ENCODE assay signal across 12 cellular contexts in the genomic region with DNA sequence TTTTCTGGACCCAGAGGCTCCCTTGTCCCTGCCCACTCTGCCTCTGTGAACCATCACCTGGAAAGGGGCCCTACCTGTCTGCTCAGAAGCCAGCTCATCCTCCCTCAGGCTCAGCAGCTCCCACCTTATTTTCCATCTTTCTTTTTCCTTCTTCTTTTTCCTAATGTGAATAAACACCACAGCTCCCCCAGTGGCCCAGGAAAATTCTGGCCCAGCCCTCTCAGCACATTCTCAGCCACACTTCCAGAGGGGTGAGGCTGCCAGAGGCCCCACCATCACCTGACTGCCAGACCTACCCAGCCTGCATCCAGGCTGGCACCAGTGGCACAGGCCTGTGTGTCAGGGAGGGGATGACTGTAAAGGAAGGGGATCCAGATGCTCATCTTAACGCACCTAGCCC. TPM values are rescaled to one million over a fixed set of nuclear protein-coding genes. Genes with fewer than 3 reads are reported as not detected.
DNase-seq lines count a peak whose midpoint lies in the region; ATAC-seq, FAIRE-seq and TF ChIP-seq lines count a peak whose summit lies in the region.
"Had no signal": no experiment of that assay in that cellular context is flagged by ENCODE, and none has a peak within 500 bp of the region (broad histone marks: within the 10 kb centered on the region; RNA-seq: fewer than 3 reads in every experiment).

No MANE protein-coding gene starts in this region.

- H2BK5ac ChIP-seq in H1 (ENCODE audit: low read depth, low read length), result peak overlapping the region; percentile 81

- H2AFZ ChIP-seq in Loucy (ENCODE audit: low read length) (no peak overlapping the region), H1 (ENCODE audit: low read length) (no peak overlapping the region), neural progenitor cell (replicated peaks) (no peak overlapping the region)

- H3K4me3 Mint-ChIP-seq in neural progenitor cell, result no peak overlapping the region
- no peak overlapping the region for H3K4me3 Mint-ChIP-seq in activated CD4-positive, alpha-beta memory T cell treated with anti-CD3 and anti-CD28 coated beads for 36 hours

- peak overlapping the region; percentile 7; the same call in 1 of the 2 replicates for H4K8ac ChIP-seq in H1 (ENCODE audit: extremely low read depth, insufficient read depth, low read length)

- H3F3A ChIP-seq in Loucy (ENCODE audit: low read depth) (no peaks in the 10 kb centered on the region), neural progenitor cell (ENCODE audit: low read depth) (no peaks in the 10 kb centered on the region)

- H3K4me1 ChIP-seq in Loucy (ENCODE audit: insufficient read depth, low read length, poor library complexity, severe bottlenecking), result peaks cover 11% of the 10 kb centered on the region
- peaks cover 0 to 3% (median 1%) of the 10 kb centered on the region in 4 experiments; a peak in 3 of 7 replicates for H3K4me1 ChIP-seq in H1 (replicated peaks in 1 of 4; ENCODE audit: control insufficient read depth in 3 of 4, insufficient read depth in 4 of 4, low read length in 3 of 4)
- H3K4me1 ChIP-seq in neural progenitor cell, result peaks cover 4% of the 10 kb centered on the region
- H3K4me1 ChIP-seq: right atrium auricular region, suprapubic skin had no signal

- H3K4ac ChIP-seq in H1 (replicated peaks; ENCODE audit: insufficient read length, low read depth, low read length), result peak overlapping the region; percentile 61

- no peak for TF ChIP-seq POLR2A in H1 (IDR thresholded peaks at IDR 0.05; ENCODE audit: control extremely low read depth in 1 of 2, low read depth in 2 of 2, low read length in 2 of 2)

- H3K9me2 ChIP-seq in Loucy (replicated peaks; ENCODE audit: low read depth, low read length), result no peaks in the 10 kb centered on the region

- peak; percentile 34 to 50; a peak in 3 of 4 replicates for TF ChIP-seq RAD21 in H1 (IDR thresholded peaks at IDR 0.05 in 1 of 2, conservative IDR thresholded peaks at IDR 0.05 in 1 of 2; ENCODE audit: low read depth in 2 of 2, low read length in 2 of 2)

- 85% methylated on average over 1 of the region's 1 CpG; no CpG with 5 or more reads in 1 of the 2 experiments for WGBS in H1 (ENCODE audit: extremely low coverage in 1 of 2, insufficient coverage in 1 of 2, insufficient read length in 1 of 2, insufficient replicate concordance in 2 of 2, low coverage in 1 of 2, low lambda C conversion rate in 2 of 2, missing lambda C conversion rate in 1 of 2), 2 experiments

- H3K23ac ChIP-seq in H1 (ENCODE audit: insufficient read length), result no peak overlapping the region

- H3K23me2 ChIP-seq in H1 (ENCODE audit: low read depth, low read length), result no peaks in the 10 kb centered on the region

- H3K27me3 ChIP-seq in Loucy (ENCODE audit: insufficient read depth, low read length, poor library complexity, severe bottlenecking) (no peaks in the 10 kb centered on the region), H1 (replicated peaks in 1 of 4; ENCODE audit: control insufficient read depth in 3 of 4, extremely low read depth in 1 of 4, insufficient read depth in 3 of 4, low read length in 3 of 4) (no peaks in the 10 kb centered on the region), neural progenitor cell (no peaks in the 10 kb centered on the region)
- H3K27me3 ChIP-seq: right atrium auricular region, suprapubic skin had no signal

- no peak overlapping the region for H4K5ac ChIP-seq in H1 (ENCODE audit: insufficient read length, low read depth, low read length)

- peak; percentile 25 for TF ChIP-seq CTCF in Loucy (conservative IDR thresholded peaks at IDR 0.05; ENCODE audit: low read length)
- peak; percentile 38 to 50 (median 48) for TF ChIP-seq CTCF in H1 (IDR thresholded peaks at IDR 0.05; ENCODE audit: control extremely low read depth in 1 of 3, insufficient read depth in 1 of 3, low read depth in 1 of 3, low read length in 3 of 3)
- TF ChIP-seq CTCF in neural progenitor cell (IDR thresholded peaks at IDR 0.05), result peak; percentile 40

- in situ Hi-C loops in G401 (cut with HindIII; ENCODE audit: low sequenced_read_pairs), result no loop called here

- H3K9me3 ChIP-seq in Loucy (ENCODE audit: insufficient read depth, low read depth, low read length) (no peaks in the 10 kb centered on the region), H1 (ENCODE audit: insufficient read depth in 2 of 2, low read depth in 1 of 2, low read length in 1 of 2) (no peaks in the 10 kb centered on the region), neural progenitor cell (ENCODE audit: low read depth) (no peaks in the 10 kb centered on the region)
- H3K9me3 ChIP-seq: right atrium auricular region, suprapubic skin had no signal

- POLR2A ChIA-PET in H1 (lab: Charles Lee; ENCODE audit: partially characterized antibody), result interaction anchor here (1.2 to 52.7 kb wide), 6 partner anchors 0 to 50 kb away, joined by 3 to 1523 read pairs (median 6); partner anchors contain the start of genes AP1G2, THTPA and ZFHX2
- POLR2A ChIA-PET in activated CD4-positive, alpha-beta memory T cell treated with anti-CD3 and anti-CD28 coated beads for 36 hours (lab: Charles Lee), result no interaction called here

- H3K36me3 Mint-ChIP-seq in neural progenitor cell, result peaks cover 25% of the 10 kb centered on the region
- no peaks in the 10 kb centered on the region for H3K36me3 Mint-ChIP-seq in activated CD4-positive, alpha-beta memory T cell treated with anti-CD3 and anti-CD28 coated beads for 36 hours

- H3K36me3 ChIP-seq in Loucy (ENCODE audit: insufficient read depth, low read length), result no peaks in the 10 kb centered on the region
- peaks cover 2 to 49% (median 34%) of the 10 kb centered on the region in 4 experiments; a peak in 7 of 8 replicates for H3K36me3 ChIP-seq in H1 (ENCODE audit: control insufficient read depth in 2 of 4, insufficient read depth in 4 of 4, low read length in 3 of 4)
- no peaks in the 10 kb centered on the region for H3K36me3 ChIP-seq in neural progenitor cell
- H3K36me3 ChIP-seq: right atrium auricular region had no signal

- TF ChIP-seq EP300 in H1 (IDR thresholded peaks at IDR 0.05; ENCODE audit: borderline replicate concordance in 1 of 2, low read depth in 2 of 2, low read length in 2 of 2), result no peak

- 0 out of 2 replicates have a peak overlapping the region, but pooled peaks have one; percentile 72 for H2BK15ac ChIP-seq in H1 (ENCODE audit: low read length)

- CTCF ChIA-PET in H1 (lab: Charles Lee; ENCODE audit: partially characterized antibody), result interaction anchor here (0.9 to 70.5 kb wide), 13 partner anchors 10 to 104 kb away, joined by 3 to 2092 read pairs (median 6); partner anchors contain the start of genes AP1G2, NGDN, THTPA and ZFHX2
- CTCF ChIA-PET in activated CD4-positive, alpha-beta memory T cell treated with anti-CD3 and anti-CD28 coated beads for 36 hours (lab: Charles Lee), result interaction anchor here (0.6 to 2.1 kb wide), 3 partner anchors 10 to 32 kb away, joined by 3 to 14 read pairs (median 3); no protein-coding TSS in a partner anchor

- no peaks in the 10 kb centered on the region for H3K79me1 ChIP-seq in H1 (ENCODE audit: low read depth, low read length)

- no peak overlapping the region for H3K27ac ChIP-seq in H1 (ENCODE audit: low read depth, low read length)
- no peak overlapping the region for H3K27ac ChIP-seq in neural progenitor cell
- H3K27ac ChIP-seq: right atrium auricular region, suprapubic skin had no signal

- 0 out of 2 replicates have a peak overlapping the region, but pooled peaks have one; percentile 95 for H2BK12ac ChIP-seq in H1 (ENCODE audit: low read depth, low read length)

- H4K91ac ChIP-seq in H1 (replicated peaks; ENCODE audit: insufficient read length, low read length), result peak overlapping the region; percentile 41

- H3K79me2 ChIP-seq in Loucy (ENCODE audit: insufficient read depth, low read length), result no peaks in the 10 kb centered on the region
- H3K79me2 ChIP-seq in H1 (ENCODE audit: control insufficient read depth in 1 of 2, insufficient read depth in 2 of 2, low read length in 2 of 2), result no peaks in the 10 kb centered on the region
- no peaks in the 10 kb centered on the region for H3K79me2 ChIP-seq in neural progenitor cell (ENCODE audit: low read depth)

- intact Hi-C loops in activated CD4-positive, alpha-beta memory T cell treated with anti-CD3 and anti-CD28 coated beads for 36 hours (cut with micrococcal nuclease), result no loop called here

- H3K4me1 Mint-ChIP-seq in neural progenitor cell, result peaks cover 8% of the 10 kb centered on the region
- H3K4me1 Mint-ChIP-seq in activated CD4-positive, alpha-beta memory T cell treated with anti-CD3 and anti-CD28 coated beads for 36 hours (ENCODE audit: low read depth), result no peaks in the 10 kb centered on the region

- ATAC-seq in HG02763 (IDR thresholded peaks at IDR 0.05; ENCODE audit: unreplicated experiment), result no peak

- no peak overlapping the region for H2AK5ac ChIP-seq in H1 (ENCODE audit: low read depth, low read length)

- peak; percentile 78 for DNase-seq in G401 (ENCODE audit: low spot score)
- DNase-seq in H1 (ENCODE audit: low read depth in 1 of 2, low spot score in 2 of 2), result no peak
- DNase-seq in neural progenitor cell (ENCODE audit: low spot score), result peak; percentile 28
- no peak for DNase-seq in stimulated activated CD4-positive, alpha-beta T cell treated with anti-CD3 and anti-CD28 coated beads, Interleukin-15, amount 100 ng/mL, for 24 hours
- no peak for DNase-seq in activated CD4-positive, alpha-beta memory T cell treated with anti-CD3 and anti-CD28 coated beads for 36 hours
- DNase-seq in stimulated activated CD4-positive, alpha-beta T cell treated with anti-CD3 and anti-CD28 coated beads, Interleukin-12 subunit alpha, Interleukin-12 subunit beta, amount 100 ng/mL, for 4 hours, result no peak
- DNase-seq: NCI-H510A treated with DMSO at 0.1 percent for 48 hours, Right ventricle myocardium superior had no signal

- peaks cover 12% of the 10 kb centered on the region for H3K27me3 Mint-ChIP-seq in neural progenitor cell (ENCODE audit: insufficient read depth, low read depth)
- H3K27me3 Mint-ChIP-seq in activated CD4-positive, alpha-beta memory T cell treated with anti-CD3 and anti-CD28 coated beads for 36 hours, result no peaks in the 10 kb centered on the region

- no peak overlapping the region for H3K14ac ChIP-seq in H1 (ENCODE audit: insufficient read length)

- H3K27ac Mint-ChIP-seq in neural progenitor cell, result peak overlapping the region; percentile 42
- no peak overlapping the region for H3K27ac Mint-ChIP-seq in activated CD4-positive, alpha-beta memory T cell treated with anti-CD3 and anti-CD28 coated beads for 36 hours

- FAIRE-seq in H1 (lab: Jason Lieb, UNC), result no peak

- H4K20me1 ChIP-seq in Loucy (ENCODE audit: insufficient read depth, low read length, poor library complexity, severe bottlenecking) (no peaks in the 10 kb centered on the region), H1 (replicated peaks in 1 of 2; ENCODE audit: control insufficient read depth in 1 of 2, insufficient read depth in 2 of 2, low read length in 2 of 2) (peaks cover 0 to 3% of the 10 kb centered on the region in 2 experiments), neural progenitor cell (ENCODE audit: low read depth) (no peaks in the 10 kb centered on the region)

- peak overlapping the region; percentile 71; the same call in 1 of the 2 replicates for H3K18ac ChIP-seq in H1 (ENCODE audit: extremely low read depth, low read length)

- no peaks in the 10 kb centered on the region for H3K9me3 Mint-ChIP-seq in neural progenitor cell
- H3K9me3 Mint-ChIP-seq in activated CD4-positive, alpha-beta memory T cell treated with anti-CD3 and anti-CD28 coated beads for 36 hours, result no peaks in the 10 kb centered on the region

- H3K4me3 ChIP-seq in Loucy (ENCODE audit: low read length, poor library complexity, severe bottlenecking) (no peak overlapping the region), H1 (ENCODE audit: extremely low read depth in 1 of 4, insufficient read depth in 2 of 4, low read depth in 3 of 4, low read length in 4 of 4) (no peak overlapping the region), neural progenitor cell (no peak overlapping the region)
- H3K4me3 ChIP-seq: right atrium auricular region, suprapubic skin had no signal

- no peak overlapping the region for H3K56ac ChIP-seq in H1 (replicated peaks; ENCODE audit: insufficient read length, low read depth, low read length)

- no peak overlapping the region for H3K4me2 ChIP-seq in Loucy (ENCODE audit: low read depth, low read length, poor library complexity, severe bottlenecking)
- no peak overlapping the region for H3K4me2 ChIP-seq in H1 (ENCODE audit: insufficient read depth in 1 of 2, low read depth in 2 of 2, low read length in 2 of 2)
- no peak overlapping the region for H3K4me2 ChIP-seq in neural progenitor cell

- H2BK120ac ChIP-seq in H1 (replicated peaks; ENCODE audit: low read depth, low read length), result no peak overlapping the region

- no peak overlapping the region for H2BK20ac ChIP-seq in H1 (ENCODE audit: low read length)

- H3K9ac ChIP-seq in Loucy (ENCODE audit: low read depth, low read length, poor library complexity, severe bottlenecking) (no peak overlapping the region), H1 (replicated peaks in 1 of 4; ENCODE audit: extremely low read depth in 1 of 4, low read depth in 3 of 4, low read length in 3 of 4) (no peak overlapping the region; a peak in 2 of 7 replicates), neural progenitor cell (no peak overlapping the region)

RNA-seq across cellular contexts. Expression of gene ZFHX2, which starts 23.0 kb away (rescaled TPM):
- total RNA-seq in G401 (2014; rRNA removed; shearing (Covaris generic)), result under 0.01 and 0.03 TPM in 2 replicates
- total RNA-seq in H1 (2021; fragmentation: NEBNext Ultra II Directional; extraction: Animal tissue kit (Norgen Biotek cat#: 25700)), result 27.0 and 28.6 TPM in 2 replicates
- 2.7 and 3.7 TPM in 2 replicates for polyA plus RNA-seq in H1 (2011; rRNA removed)
- 1.7 TPM for polyA plus RNA-seq in H1 (2011; cell fraction: cytosol; rRNA removed)
- polyA plus RNA-seq in H1 (2011; cell fraction: nucleus; rRNA removed), result 7.3 TPM
- polyA plus RNA-seq in H1 (2012, experiment 1 of 2), result 14.7 to 22.4 TPM (median 19.8 TPM) in 4 replicates
- polyA plus RNA-seq in H1 (2012, experiment 2 of 2), result 7.9 TPM
- 13.2 TPM for polyA plus RNA-seq in H1 (2013, experiment 1 of 2)
- polyA plus RNA-seq in H1 (2013, experiment 2 of 2), result 12.1 TPM
- polyA minus RNA-seq in H1 (2011; rRNA and poly(A)+ RNA removed), result 6.0 and 8.5 TPM in 2 replicates
- 15.5 TPM for polyA minus RNA-seq in H1 (2011; cell fraction: cytosol; rRNA and poly(A)+ RNA removed)
- 13.7 TPM for polyA minus RNA-seq in H1 (2011; cell fraction: nucleus; rRNA and poly(A)+ RNA removed)
- total RNA-seq in neural progenitor cell (ENCODE audit: low replicate concordance), result 0.90 and 2.2 TPM in 2 replicates
- total RNA-seq in activated CD4-positive, alpha-beta memory T cell treated with anti-CD3 and anti-CD28 coated beads for 36 hours, result 1 to 10 TPM; 1.2 to 1.4 TPM

RNA-seq across cellular contexts. Expression of gene THTPA, which starts 27.5 kb away (rescaled TPM):
- total RNA-seq in G401 (2014; rRNA removed; shearing (Covaris generic)), result 12.9 and 22.2 TPM in 2 replicates
- total RNA-seq in H1 (2021; fragmentation: NEBNext Ultra II Directional; extraction: Animal tissue kit (Norgen Biotek cat#: 25700)), result 14.8 and 16.6 TPM in 2 replicates
- polyA plus RNA-seq in H1 (2011; rRNA removed), result 19.0 and 23.4 TPM in 2 replicates
- polyA plus RNA-seq in H1 (2011; cell fraction: cytosol; rRNA removed), result 16.2 TPM
- 16.0 TPM for polyA plus RNA-seq in H1 (2011; cell fraction: nucleus; rRNA removed)
- 14.7 to 21.8 TPM (median 19.2 TPM) in 4 replicates for polyA plus RNA-seq in H1 (2012, experiment 1 of 2)
- polyA plus RNA-seq in H1 (2012, experiment 2 of 2), result 25.1 TPM
- 7.0 TPM for polyA plus RNA-seq in H1 (2013, experiment 1 of 2)
- polyA plus RNA-seq in H1 (2013, experiment 2 of 2), result 8.4 TPM
- polyA minus RNA-seq in H1 (2011; rRNA and poly(A)+ RNA removed), result 16.4 and 30.4 TPM in 2 replicates
- polyA minus RNA-seq in H1 (2011; cell fraction: cytosol; rRNA and poly(A)+ RNA removed), result 6.2 TPM
- 14.0 TPM for polyA minus RNA-seq in H1 (2011; cell fraction: nucleus; rRNA and poly(A)+ RNA removed)
- 7.7 and 17.0 TPM in 2 replicates for total RNA-seq in neural progenitor cell (ENCODE audit: low replicate concordance)
- 1 to 10 TPM; 7.7 to 8.2 TPM for total RNA-seq in activated CD4-positive, alpha-beta memory T cell treated with anti-CD3 and anti-CD28 coated beads for 36 hours

RNA-seq across cellular contexts. Expression of gene AP1G2, which starts 39.0 kb away (rescaled TPM):
- 37.0 and 38.9 TPM in 2 replicates for total RNA-seq in G401 (2014; rRNA removed; shearing (Covaris generic))
- total RNA-seq in H1 (2021; fragmentation: NEBNext Ultra II Directional; extraction: Animal tissue kit (Norgen Biotek cat#: 25700)), result 70.1 and 70.9 TPM in 2 replicates
- polyA plus RNA-seq in H1 (2011; rRNA removed), result 134 and 162 TPM in 2 replicates
- polyA plus RNA-seq in H1 (2011; cell fraction: cytosol; rRNA removed), result 149 TPM
- polyA plus RNA-seq in H1 (2011; cell fraction: nucleus; rRNA removed), result 1,259 TPM
- polyA plus RNA-seq in H1 (2012, experiment 1 of 2), result 88.4 to 117 TPM (median 102 TPM) in 4 replicates
- 65.4 TPM for polyA plus RNA-seq in H1 (2012, experiment 2 of 2)
- polyA plus RNA-seq in H1 (2013, experiment 1 of 2), result 65.1 TPM
- 60.0 TPM for polyA plus RNA-seq in H1 (2013, experiment 2 of 2)
- 116 and 124 TPM in 2 replicates for polyA minus RNA-seq in H1 (2011; rRNA and poly(A)+ RNA removed)
- polyA minus RNA-seq in H1 (2011; cell fraction: cytosol; rRNA and poly(A)+ RNA removed), result 57.8 TPM
- 206 TPM for polyA minus RNA-seq in H1 (2011; cell fraction: nucleus; rRNA and poly(A)+ RNA removed)
- 65.4 and 126 TPM in 2 replicates for total RNA-seq in neural progenitor cell (ENCODE audit: low replicate concordance)
- total RNA-seq in activated CD4-positive, alpha-beta memory T cell treated with anti-CD3 and anti-CD28 coated beads for 36 hours, result 100 to 1,000 TPM; 182 to 190 TPM

RNA-seq across cellular contexts. Expression of gene JPH4, which starts 50.0 kb away (rescaled TPM):
- not detected in 2 replicates for total RNA-seq in G401 (2014; rRNA removed; shearing (Covaris generic))
- 46.4 and 46.7 TPM in 2 replicates for total RNA-seq in H1 (2021; fragmentation: NEBNext Ultra II Directional; extraction: Animal tissue kit (Norgen Biotek cat#: 25700))
- polyA plus RNA-seq in H1 (2011; rRNA removed), result 23.9 and 35.0 TPM in 2 replicates
- polyA plus RNA-seq in H1 (2011; cell fraction: cytosol; rRNA removed), result 31.2 TPM
- 48.6 TPM for polyA plus RNA-seq in H1 (2011; cell fraction: nucleus; rRNA removed)
- polyA plus RNA-seq in H1 (2012, experiment 1 of 2), result 20.3 to 33.0 TPM (median 27.2 TPM) in 4 replicates
- polyA plus RNA-seq in H1 (2012, experiment 2 of 2), result 23.3 TPM
- polyA plus RNA-seq in H1 (2013, experiment 1 of 2), result 23.9 TPM
- polyA plus RNA-seq in H1 (2013, experiment 2 of 2), result 23.3 TPM
- polyA minus RNA-seq in H1 (2011; rRNA and poly(A)+ RNA removed), result 11.2 and 13.2 TPM in 2 replicates
- 19.1 TPM for polyA minus RNA-seq in H1 (2011; cell fraction: cytosol; rRNA and poly(A)+ RNA removed)
- 24.3 TPM for polyA minus RNA-seq in H1 (2011; cell fraction: nucleus; rRNA and poly(A)+ RNA removed)
- total RNA-seq in neural progenitor cell (ENCODE audit: low replicate concordance), result 3.2 and 13.5 TPM in 2 replicates
- under 1 TPM in 1 of 2 experiments, not detected in 1; 0.12 TPM for total RNA-seq in activated CD4-positive, alpha-beta memory T cell treated with anti-CD3 and anti-CD28 coated beads for 36 hours

RNA-seq across cellular contexts. Expression of gene NGDN, which starts 59.1 kb away (rescaled TPM):
- 47.6 and 52.1 TPM in 2 replicates for total RNA-seq in G401 (2014; rRNA removed; shearing (Covaris generic))
- 48.8 and 56.0 TPM in 2 replicates for total RNA-seq in H1 (2021; fragmentation: NEBNext Ultra II Directional; extraction: Animal tissue kit (Norgen Biotek cat#: 25700))
- 22.4 and 39.8 TPM in 2 replicates for polyA plus RNA-seq in H1 (2011; rRNA removed)
- 65.2 TPM for polyA plus RNA-seq in H1 (2011; cell fraction: cytosol; rRNA removed)
- 25.3 TPM for polyA plus RNA-seq in H1 (2011; cell fraction: nucleus; rRNA removed)
- 54.0 to 81.0 TPM (median 68.1 TPM) in 4 replicates for polyA plus RNA-seq in H1 (2012, experiment 1 of 2)
- polyA plus RNA-seq in H1 (2012, experiment 2 of 2), result 8.9 TPM
- polyA plus RNA-seq in H1 (2013, experiment 1 of 2), result 78.2 TPM
- 73.8 TPM for polyA plus RNA-seq in H1 (2013, experiment 2 of 2)
- 32.5 and 41.8 TPM in 2 replicates for polyA minus RNA-seq in H1 (2011; rRNA and poly(A)+ RNA removed)
- 12.8 TPM for polyA minus RNA-seq in H1 (2011; cell fraction: cytosol; rRNA and poly(A)+ RNA removed)
- polyA minus RNA-seq in H1 (2011; cell fraction: nucleus; rRNA and poly(A)+ RNA removed), result 35.4 TPM
- total RNA-seq in neural progenitor cell (ENCODE audit: low replicate concordance), result 51.1 and 60.1 TPM in 2 replicates
- 10 to 100 TPM; 42.1 to 44.1 TPM for total RNA-seq in activated CD4-positive, alpha-beta memory T cell treated with anti-CD3 and anti-CD28 coated beads for 36 hours

Comparison
In these comparisons a context has a peak if more than half of its experiments do, and no peak if none do; other contexts are left out.
1. DNase-seq: peak in G401 (single experiment) and neural progenitor cell (single experiment); none in H1 (0 of 2), stimulated activated CD4-positive, alpha-beta T cell treated with anti-CD3 and anti-CD28 coated beads, Interleukin-15, amount 100 ng/mL, for 24 hours (single experiment), activated CD4-positive, alpha-beta memory T cell treated with anti-CD3 and anti-CD28 coated beads for 36 hours (single experiment) and stimulated activated CD4-positive, alpha-beta T cell treated with anti-CD3 and anti-CD28 coated beads, Interleukin-12 subunit alpha, Interleukin-12 subunit beta, amount 100 ng/mL, for 4 hours (single experiment).
2. Peak in every context shown above with its lines, with median percentiles within 50 percentile points of each other: CTCF ChIP-seq.